Comparison of ENCODE assay signal across 22 cellular contexts in genomic region chr6:98949589-98949988, GRCh38.
"Had no signal": no experiment of that assay in that cellular context is flagged by ENCODE, and none has a peak within 500 bp of the region (broad histone marks: within the 10 kb centered on the region; RNA-seq: fewer than 3 reads in every experiment).

No MANE protein-coding gene starts in this region.

- H3K36me3 ChIP-seq: adrenal gland had no signal

- H3K4me3 ChIP-seq: adrenal gland, PC-9 had no signal

- H3K4me3 Mint-ChIP-seq: activated CD4-positive, alpha-beta memory T cell treated with anti-CD3 and anti-CD28 coated beads for 36 hours; activated CD4-positive, alpha-beta T cell treated with anti-CD3 and anti-CD28 coated beads, Interleukin-2, amount 10 ng/mL, durations not matched to agents 7 days and 5 days; activated naive CD8-positive, alpha-beta T cell treated with anti-CD3 and anti-CD28 coated beads, Interleukin-2, amount 10 ng/mL, durations not matched to agents 7 days and 5 days; central memory CD8-positive, alpha-beta T cell; T-helper 1 cell treated with Interleukin-12 subunit alpha and Interleukin-12 subunit beta and Interleukin-4 antibody, amounts not matched to agents 30 μg/mL and 1 μg/mL, for 36 hours had no signal

- H3K27me3 ChIP-seq: adrenal gland had no signal

- H3K9me3 Mint-ChIP-seq: activated CD4-positive, alpha-beta T cell treated with anti-CD3 and anti-CD28 coated beads, Interleukin-2, amount 10 ng/mL, durations not matched to agents 7 days and 5 days; activated naive CD8-positive, alpha-beta T cell treated with anti-CD3 and anti-CD28 coated beads, Interleukin-2, amount 10 ng/mL, durations not matched to agents 7 days and 5 days; central memory CD8-positive, alpha-beta T cell; T-helper 1 cell treated with Interleukin-12 subunit alpha and Interleukin-12 subunit beta and Interleukin-4 antibody, amounts not matched to agents 30 μg/mL and 1 μg/mL, for 36 hours had no signal

- H3K27me3 Mint-ChIP-seq: activated CD4-positive, alpha-beta memory T cell treated with anti-CD3 and anti-CD28 coated beads for 36 hours; central memory CD8-positive, alpha-beta T cell had no signal

- H3K27ac ChIP-seq: adrenal gland, PC-9, VCaP had no signal

- DNase-seq: activated CD4-positive, alpha-beta memory T cell treated with anti-CD3 and anti-CD28 coated beads for 36 hours; activated CD4-positive, alpha-beta T cell treated with anti-CD3 and anti-CD28 coated beads, Interleukin-2, amount 10 ng/mL, durations not matched to agents 7 days and 5 days; activated CD4-positive, CD25-positive, alpha-beta regulatory T cell; activated CD8-positive, alpha-beta memory T cell treated with anti-CD3 and anti-CD28 coated beads for 24 hours; activated naive CD4-positive, alpha-beta T cell treated with anti-CD3 and anti-CD28 coated beads, Interleukin-2, amount 50 U/mL, for 16 hours; activated naive CD8-positive, alpha-beta T cell treated with anti-CD3 and anti-CD28 coated beads, Interleukin-2, amount 10 ng/mL, durations not matched to agents 7 days and 5 days; activated T-cell treated with anti-CD3 and anti-CD28 coated beads, Interleukin-2, amount 50 U/mL, for 48 hours; adrenal gland; anterior cingulate cortex; Karpas-422; MM.1S; NCI-H1092; NCI-H1417; NCI-H1694; NCI-H2029 treated with DMSO at 0.1 percent for 48 hours; NCI-H510A treated with DMSO at 0.1 percent for 48 hours; NCI-H69; PC-9; SHP77 treated with DMSO at 0.1 percent for 48 hours had no signal

- H3K36me3 Mint-ChIP-seq: activated CD4-positive, alpha-beta memory T cell treated with anti-CD3 and anti-CD28 coated beads for 36 hours; activated naive CD8-positive, alpha-beta T cell treated with anti-CD3 and anti-CD28 coated beads, Interleukin-2, amount 10 ng/mL, durations not matched to agents 7 days and 5 days had no signal

- H3K27ac Mint-ChIP-seq: activated CD4-positive, alpha-beta memory T cell treated with anti-CD3 and anti-CD28 coated beads for 36 hours; activated CD4-positive, alpha-beta T cell treated with anti-CD3 and anti-CD28 coated beads, Interleukin-2, amount 10 ng/mL, durations not matched to agents 7 days and 5 days; activated naive CD8-positive, alpha-beta T cell treated with anti-CD3 and anti-CD28 coated beads, Interleukin-2, amount 10 ng/mL, durations not matched to agents 7 days and 5 days; T-helper 1 cell treated with Interleukin-12 subunit alpha and Interleukin-12 subunit beta and Interleukin-4 antibody, amounts not matched to agents 30 μg/mL and 1 μg/mL, for 36 hours had no signal

- H3K9me3 ChIP-seq: adrenal gland had no signal
